10 cellular contexts compared by ENCODE assay signal in the genomic region with DNA sequence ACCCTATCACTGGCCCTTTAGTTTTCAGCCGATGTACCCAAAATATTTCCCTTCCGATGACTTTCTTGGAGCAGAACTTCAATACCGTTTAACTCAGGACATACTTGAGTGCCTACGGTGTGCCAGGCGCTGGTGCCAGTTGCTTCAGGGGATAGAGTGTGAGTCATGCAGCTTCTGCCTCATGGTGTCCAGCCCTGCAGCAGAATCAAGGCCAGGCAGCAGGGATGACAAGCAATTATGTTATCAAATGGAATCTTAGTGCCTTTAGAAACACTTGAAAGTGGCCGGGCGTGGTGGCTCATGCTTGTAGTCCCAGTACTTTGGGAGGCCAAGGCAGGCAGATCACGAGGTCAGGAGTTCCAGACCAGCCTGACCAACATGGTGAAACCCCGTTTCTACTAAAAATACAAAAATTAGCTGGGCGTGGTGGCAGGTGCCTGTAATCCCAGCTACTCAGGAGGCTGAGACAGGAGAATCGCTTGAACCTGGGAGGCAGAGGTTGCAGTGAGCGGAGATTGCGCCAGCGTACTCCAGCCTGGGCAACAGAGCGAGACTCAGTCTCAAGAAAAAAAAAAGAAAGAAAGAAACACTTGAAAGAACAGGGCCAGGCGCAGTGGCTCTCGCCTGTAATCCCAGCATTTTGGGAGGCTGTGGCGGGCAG. TPM values are rescaled to one million over a fixed set of nuclear protein-coding genes. Genes with fewer than 3 reads are reported as not detected.
A peak's percentile ranks its signal among the peaks of the same experiment; 100 is the strongest.
DNase-seq lines count a peak whose midpoint lies in the region; ATAC-seq and TF ChIP-seq lines count a peak whose summit lies in the region.
"Not testable (repeated sequence)": the region's sequence is repeated elsewhere in the genome, so short reads cannot be mapped to it uniquely, and the experiment has no call there.
"Had no signal": no experiment of that assay in that cellular context is flagged by ENCODE, and none has a peak within 500 bp of the region (broad histone marks: within the 10 kb centered on the region; RNA-seq: fewer than 3 reads in every experiment).

No MANE protein-coding gene starts in this region.

- not testable (repeated sequence) for H3K4me2 ChIP-seq in trophoblast cell (ENCODE audit: low read length)

- not testable (repeated sequence) for BruUV-seq in A673 (replicated peaks; lab: Mats Ljungman, UMichigan)

- not testable (repeated sequence) for H2BK120ac ChIP-seq in trophoblast cell (ENCODE audit: insufficient read depth, low read length, poor library complexity)

- H3K27ac ChIP-seq in A673 (ENCODE audit: low read depth, low read length, poor library complexity, severe bottlenecking); SJSA1; foreskin keratinocyte; trophoblast cell (ENCODE audit: low read depth, low read length): not testable (repeated sequence)

- H3K27me3 Mint-ChIP-seq in activated T-cell treated with anti-CD3 and anti-CD28 coated beads, Interleukin-2, amount 50 U/mL, for 24 hours: not testable (repeated sequence)

- H3K9ac ChIP-seq in trophoblast cell (ENCODE audit: low read length): not testable (repeated sequence)

- ATAC-seq in foreskin keratinocyte: peak; percentile 92

- H2BK12ac ChIP-seq in trophoblast cell (ENCODE audit: low read length): not testable (repeated sequence)

- H4K12ac ChIP-seq in trophoblast cell (ENCODE audit: low read depth, low read length): not testable (repeated sequence)

- H3K27ac Mint-ChIP-seq in activated T-cell treated with anti-CD3 and anti-CD28 coated beads, Interleukin-2, amount 50 U/mL, for 24 hours: peak overlapping the region; percentile 12

- H3K18ac ChIP-seq in trophoblast cell (ENCODE audit: low read length): not testable (repeated sequence)

- not testable (repeated sequence) for TF ChIP-seq CTCF in A673 (conservative IDR thresholded peaks at IDR 0.05; ENCODE audit: low read depth, low read length); cardiac fibroblast (IDR thresholded peaks at IDR 0.05; ENCODE audit: low read depth, low read length); foreskin keratinocyte (conservative IDR thresholded peaks at IDR 0.05)

- not testable (repeated sequence) for H3K4me3 ChIP-seq in A673 (ENCODE audit: low read depth, low read length, poor library complexity, severe bottlenecking); SJSA1; cardiac fibroblast (replicated peaks in 1 of 2; ENCODE audit: low read depth in 2 of 2, low read length in 2 of 2); trophoblast cell (ENCODE audit: low read depth, low read length)

- not testable (repeated sequence) for H3K9me3 Mint-ChIP-seq in activated T-cell treated with anti-CD3 and anti-CD28 coated beads, Interleukin-2, amount 50 U/mL, for 24 hours

- WGBS in trophoblast cell (ENCODE audit: extremely low coverage, insufficient coverage, insufficient read length): no CpG with 5 or more reads among the region's 18 CpGs

- not testable (repeated sequence) for H3K14ac ChIP-seq in trophoblast cell (ENCODE audit: low read length)

- H2AFZ ChIP-seq in trophoblast cell (ENCODE audit: insufficient read depth, low read length, poor library complexity): not testable (repeated sequence)

- H2AK5ac ChIP-seq in trophoblast cell (ENCODE audit: low read length): not testable (repeated sequence)

- H3K23ac ChIP-seq in trophoblast cell (ENCODE audit: low read length): not testable (repeated sequence)

- not testable (repeated sequence) for H4K91ac ChIP-seq in trophoblast cell (ENCODE audit: low read depth, low read length)

- not testable (repeated sequence) for H3K36me3 ChIP-seq in A673 (ENCODE audit: insufficient read depth, low read length, poor library complexity, severe bottlenecking); SJSA1; trophoblast cell (ENCODE audit: control insufficient read depth in 1 of 2, insufficient read depth in 2 of 2, low read length in 2 of 2)

- intact Hi-C loops in A673 (cut with micrococcal nuclease; ENCODE audit: unreplicated experiment): not testable (repeated sequence)

- H3K4me1 ChIP-seq in A673 (ENCODE audit: insufficient read depth, low read length, poor library complexity, severe bottlenecking); SJSA1 (replicated peaks); foreskin keratinocyte; trophoblast cell (ENCODE audit: control insufficient read depth in 1 of 2, insufficient read depth in 2 of 2, low read length in 2 of 2): not testable (repeated sequence)

- H3K9me3 ChIP-seq in A673 (ENCODE audit: low read depth, low read length, poor library complexity, severe bottlenecking); SJSA1 (replicated peaks); trophoblast cell (ENCODE audit: insufficient read depth, low read depth, low read length): not testable (repeated sequence)

- peak; percentile 14 for DNase-seq in A673 (ENCODE audit: low spot score)
- peak; percentile 32 for DNase-seq in ELF-1 (ENCODE audit: low read depth, low spot score)
- peak in 47 of 76 experiments; percentile 4 to 61 (median 25) for DNase-seq in HUDEP-2 (lab: John Stamatoyannopoulos, UW; ENCODE audit: unreplicated experiment in 76 of 76)
- DNase-seq in SJSA1 (ENCODE audit: low read depth in 1 of 2, low spot score in 2 of 2): peak; percentile 22 to 53
- not testable (repeated sequence) for DNase-seq in activated T-cell treated with anti-CD3 and anti-CD28 coated beads, Interleukin-2, amount 50 U/mL, for 24 hours
- DNase-seq in cardiac fibroblast (ENCODE audit: low read depth in 2 of 2): peak; percentile 8 to 18
- DNase-seq in foreskin keratinocyte: peak; percentile 55 to 83
- peak; percentile 69 to 72 for DNase-seq in trophoblast cell

- H4K8ac ChIP-seq in trophoblast cell (ENCODE audit: low read depth, low read length): not testable (repeated sequence)

- H3K27me3 ChIP-seq in A673 (replicated peaks; ENCODE audit: insufficient read depth, low read depth, low read length, poor library complexity); SJSA1 (replicated peaks); foreskin keratinocyte; trophoblast cell (ENCODE audit: insufficient read depth, low read length): not testable (repeated sequence)

- H3K4me3 Mint-ChIP-seq in activated T-cell treated with anti-CD3 and anti-CD28 coated beads, Interleukin-2, amount 50 U/mL, for 24 hours: not testable (repeated sequence)

- H3K79me1 ChIP-seq in trophoblast cell (ENCODE audit: low read length): not testable (repeated sequence)

- not testable (repeated sequence) for H3K79me2 ChIP-seq in trophoblast cell (ENCODE audit: control insufficient read depth, insufficient read depth, low read length, poor library complexity)

- H3K4me1 Mint-ChIP-seq in activated T-cell treated with anti-CD3 and anti-CD28 coated beads, Interleukin-2, amount 50 U/mL, for 24 hours (ENCODE audit: low read depth): peaks cover 64% of the 10 kb centered on the region

- peaks cover 72% of the 10 kb centered on the region for H3K36me3 Mint-ChIP-seq in activated T-cell treated with anti-CD3 and anti-CD28 coated beads, Interleukin-2, amount 50 U/mL, for 24 hours (ENCODE audit: low read depth)

- H3K4ac ChIP-seq in trophoblast cell (ENCODE audit: low read depth, low read length): not testable (repeated sequence)

- not testable (repeated sequence) for H2BK5ac ChIP-seq in trophoblast cell (ENCODE audit: low read depth, low read length, poor library complexity)

- POLR2A ChIA-PET in A673 (lab: Charles Lee; ENCODE audit: low non-redundant PET): not testable (repeated sequence)

- CTCF ChIA-PET in A673 (lab: Charles Lee): interaction anchor here (1.2 kb wide), 1 partner anchor 71 kb away, joined by 3 read pairs; no protein-coding TSS in a partner anchor

RNA-seq across cellular contexts. Expression of a gene that starts 13.1 kb away (rescaled TPM):
- total RNA-seq in A673 (2021) (7.4 and 9.1 TPM in 2 replicates), foreskin keratinocyte (15.2 and 15.9 TPM in 2 replicates)
- 13.4 and 17.7 TPM in 2 replicates for total RNA-seq in SJSA1 (2014; rRNA removed; shearing (Covaris generic))
- polyA plus RNA-seq in foreskin keratinocyte: 6.5 and 6.8 TPM in 2 replicates
- polyA plus RNA-seq in trophoblast cell (2013): 22.6 and 23.6 TPM in 2 replicates

RNA-seq across cellular contexts. Expression of a gene that starts 40.2 kb away (rescaled TPM):
- total RNA-seq in A673 (2021) (not detected in 2 replicates), foreskin keratinocyte (0.04 and 0.10 TPM in 2 replicates)
- 0.05 TPM in 1 of 2 replicates, not detected in the other for total RNA-seq in SJSA1 (2014; rRNA removed; shearing (Covaris generic))
- 0.06 TPM in 1 of 2 replicates, not detected in the other for polyA plus RNA-seq in foreskin keratinocyte
- polyA plus RNA-seq in trophoblast cell (2013): 2.6 and 3.2 TPM in 2 replicates
- total RNA-seq: cardiac septum had no signal
- polyA plus RNA-seq: neural cell had no signal
